9 cellular contexts compared by ENCODE assay signal in the genomic region with DNA sequence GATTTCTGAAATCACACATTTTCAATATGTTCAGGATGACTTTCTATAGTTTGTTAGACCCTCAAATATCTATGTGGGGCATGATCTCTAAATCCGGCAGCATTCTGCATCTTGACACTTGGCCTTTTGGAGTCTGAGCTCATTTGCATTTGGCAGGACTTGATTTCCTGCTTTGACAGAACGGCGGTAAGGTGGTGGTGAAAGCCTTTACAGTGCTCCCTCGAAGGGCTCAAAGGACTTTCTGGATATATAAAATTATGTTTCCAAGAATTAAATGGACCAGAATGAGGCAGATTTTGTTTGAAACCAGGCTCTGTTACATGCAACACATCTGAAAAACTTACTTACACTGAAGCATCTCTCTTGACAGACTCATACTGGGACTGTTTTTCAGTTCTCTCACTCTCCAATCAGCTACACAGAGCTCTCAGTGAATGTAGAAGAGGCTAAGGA.
DNase-seq lines count a peak whose midpoint lies in the region; ATAC-seq and TF ChIP-seq lines count a peak whose summit lies in the region.
"Had no signal": no experiment of that assay in that cellular context is flagged by ENCODE, and none has a peak within 500 bp of the region (broad histone marks: within the 10 kb centered on the region; RNA-seq: fewer than 3 reads in every experiment).

No MANE protein-coding gene starts in this region.

- no peaks in the 10 kb centered on the region for H3K9me3 ChIP-seq in mesodermal cell (ENCODE audit: control insufficient read depth, low read length)

- in situ Hi-C loops in ACHN (cut with HindIII; ENCODE audit: low pct_ligation_motif_present, low pct_unique_long_range_greater_than_20kb, low sequenced_read_pairs) = no loop called here

- peaks cover 38% of the 10 kb centered on the region for H3K4me1 ChIP-seq in mesodermal cell (ENCODE audit: control insufficient read depth, insufficient read depth, low read length, poor library complexity, severe bottlenecking)

- H3K27ac ChIP-seq in mesodermal cell (ENCODE audit: low read depth, low read length, severe bottlenecking) = peak overlapping the region; percentile 88
- peak overlapping the region; percentile 92 for H3K27ac ChIP-seq in temporal lobe (ENCODE audit: low read depth, low read length)

- CTCF ChIA-PET in GM10248 (lab: Yijun Ruan, JAX) = interaction anchor here (1.0 to 1.9 kb wide), 3 partner anchors 12 to 22 kb away, joined by 3 to 5 read pairs (median 3); no protein-coding TSS in a partner anchor

- WGBS in mesodermal cell (ENCODE audit: insufficient coverage in 2 of 2), 2 experiments = 10 to 23% methylated on average over 3 to 4 of the region's 4 CpGs

- peak; percentile 43 for ATAC-seq in HG03469 (IDR thresholded peaks at IDR 0.05; ENCODE audit: unreplicated experiment)
- ATAC-seq: activated CD4-positive, alpha-beta T cell treated with anti-CD3 and anti-CD28 coated beads for 36 hours had no signal

- TF ChIP-seq CTCF in GM10248 (IDR thresholded peaks at IDR 0.05; ENCODE audit: control extremely low read depth, extremely low read depth, low read depth, missing control alignments) = no peak

- no peaks in the 10 kb centered on the region for H3K36me3 ChIP-seq in mesodermal cell (ENCODE audit: control insufficient read depth, insufficient read depth, low read length)

- H3K4me3 ChIP-seq in mesodermal cell (ENCODE audit: extremely low read depth, insufficient read depth, low read length, poor library complexity, severe bottlenecking) = no peak overlapping the region

- POLR2A ChIA-PET in GM10248 (lab: Yijun Ruan, JAX) = no interaction called here

- peak; percentile 67 for DNase-seq in dermis blood vessel endothelial cell
- no peak for DNase-seq in GM10248 (ENCODE audit: extremely low spot score)
- no peak for DNase-seq in ACHN
- DNase-seq in NCI-H510A (lab: John Stamatoyannopoulos, UW) = no peak
- DNase-seq in DMS53 (lab: John Stamatoyannopoulos, UW) = no peak
- DNase-seq: activated CD4-positive, alpha-beta T cell treated with anti-CD3 and anti-CD28 coated beads for 36 hours had no signal
